In the genomic region with DNA sequence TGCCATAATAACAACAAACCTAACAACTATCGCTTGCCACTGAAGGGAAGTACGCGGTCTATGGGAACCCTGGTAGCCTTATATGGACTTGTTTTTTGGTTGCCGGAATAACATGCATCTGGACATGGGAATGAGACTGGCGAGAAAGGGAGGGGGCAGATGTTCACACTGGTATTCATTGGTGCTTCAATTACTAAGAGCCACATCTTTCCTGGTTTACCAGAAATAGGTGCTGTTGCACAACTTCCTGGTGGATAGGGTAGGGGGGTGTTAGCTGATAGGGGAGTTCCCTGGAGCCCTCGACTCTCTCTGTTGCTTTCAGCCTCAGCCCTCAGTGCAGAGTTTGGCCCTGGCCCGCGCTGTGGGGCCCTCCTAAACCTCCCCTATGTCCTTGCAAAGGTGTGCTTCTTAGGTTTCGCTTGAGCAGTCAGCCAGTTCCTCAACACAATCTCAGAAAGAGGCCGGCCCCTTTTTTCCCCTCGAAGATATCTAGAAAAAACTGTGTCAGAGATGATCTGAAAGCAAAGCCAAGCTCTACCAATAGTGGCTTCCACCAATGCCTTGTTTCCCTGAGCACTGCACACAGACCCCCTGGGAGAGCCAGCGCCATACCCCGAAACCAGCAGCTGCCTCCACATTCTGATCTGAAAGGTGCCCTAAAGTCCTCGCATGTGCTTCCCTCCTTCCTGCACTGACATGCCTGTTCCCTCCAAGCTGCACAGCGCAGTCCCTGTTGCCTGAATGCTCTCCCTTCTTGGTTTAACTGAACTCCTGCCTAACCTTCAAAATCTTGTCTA, we compare ENCODE assay signal across 10 cellular contexts. TPM values are rescaled to one million over a fixed set of nuclear protein-coding genes. Genes with fewer than 3 reads are reported as not detected.
DNase-seq lines count a peak whose midpoint lies in the region; ATAC-seq and TF ChIP-seq lines count a peak whose summit lies in the region.
"Had no signal": no experiment of that assay in that cellular context is flagged by ENCODE, and none has a peak within 500 bp of the region (broad histone marks: within the 10 kb centered on the region; RNA-seq: fewer than 3 reads in every experiment).

No MANE protein-coding gene starts in this region.

- H3K9me2 ChIP-seq in Karpas-422 (replicated peaks; ENCODE audit: insufficient read depth, low read length): no peaks in the 10 kb centered on the region

- peak overlapping the region; percentile 15 for H3K4me3 ChIP-seq in GM12875 (ENCODE audit: low read depth, low read length)
- H3K4me3 ChIP-seq in Karpas-422 (ENCODE audit: low read length): no peak overlapping the region
- H3K4me3 ChIP-seq in H7 (ENCODE audit: insufficient read depth, low read depth, low read length): no peak overlapping the region

- no peak overlapping the region for H3K4me2 ChIP-seq in Karpas-422 (ENCODE audit: low read depth, low read length, poor library complexity, severe bottlenecking)

- H3K27ac ChIP-seq in Karpas-422 (ENCODE audit: low read length): no peak overlapping the region

- no peak overlapping the region for H3K9ac ChIP-seq in Karpas-422 (ENCODE audit: low read length)

- ATAC-seq in GM21447 (IDR thresholded peaks at IDR 0.05; ENCODE audit: unreplicated experiment): peak; percentile 91

- TF ChIP-seq CTCF in GM12875 (IDR thresholded peaks at IDR 0.05; ENCODE audit: borderline replicate concordance, insufficient read depth, low read depth, low read length): no peak

- H3K9me3 ChIP-seq in Karpas-422 (ENCODE audit: low read length): no peaks in the 10 kb centered on the region

- H3K4me1 ChIP-seq in Karpas-422 (ENCODE audit: low read length): no peaks in the 10 kb centered on the region

- peak; percentile 30 for DNase-seq in Karpas-422
- DNase-seq in left kidney (ENCODE audit: low read depth, low spot score): peak; percentile 62
- DNase-seq in NCI-H187 treated with DMSO at 0.1 percent for 48 hours (lab: John Stamatoyannopoulos, UW): no peak
- no peak for DNase-seq in DMS153 treated with DMSO at 0.1 percent for 48 hours (lab: John Stamatoyannopoulos, UW; ENCODE audit: unreplicated experiment)
- no peak for DNase-seq in DMS79 (lab: John Stamatoyannopoulos, UW)
- DNase-seq in H7: no peak
- DNase-seq: NCI-H446 treated with DMSO at 0.1 percent for 48 hours; stimulated activated CD4-positive, alpha-beta T cell treated with anti-CD3 and anti-CD28 coated beads, Interleukin-15, amount 100 ng/mL, for 24 hours had no signal

- no peaks in the 10 kb centered on the region for H4K20me1 ChIP-seq in Karpas-422 (ENCODE audit: insufficient read depth, low read depth, low read length)

- no peaks in the 10 kb centered on the region for H3K79me2 ChIP-seq in Karpas-422 (ENCODE audit: low read length)

- no peak overlapping the region for H2AFZ ChIP-seq in Karpas-422 (ENCODE audit: low read length)

- H3K27me3 ChIP-seq in Karpas-422 (ENCODE audit: low read length) (no peaks in the 10 kb centered on the region), H7 (ENCODE audit: control insufficient read depth, insufficient read depth, low read length) (no peaks in the 10 kb centered on the region)

- H3K36me3 ChIP-seq in Karpas-422 (ENCODE audit: insufficient read depth, low read length) (no peaks in the 10 kb centered on the region), H7 (replicated peaks; ENCODE audit: control insufficient read depth, insufficient read depth, low read length) (no peaks in the 10 kb centered on the region)

RNA-seq across cellular contexts. Expression of a gene that starts 13.5 kb away (rescaled TPM):
- total RNA-seq in Karpas-422 (2014; rRNA removed; shearing (Covaris generic); ENCODE audit: low replicate concordance): not detected in 2 replicates
- total RNA-seq in H7 (2014; rRNA removed; shearing (Covaris generic)): 0.55 and 0.76 TPM in 2 replicates

Comparison
In these comparisons a context has a peak if more than half of its experiments do, and no peak if none do; other contexts are left out.
1. DNase-seq: peak in Karpas-422 (single experiment) and left kidney (single experiment); none in NCI-H187 treated with DMSO at 0.1 percent for 48 hours (single experiment), DMS153 treated with DMSO at 0.1 percent for 48 hours (single experiment), DMS79 (single experiment) and H7 (single experiment).